ENCODE assay signal across 8 cellular contexts in the genomic region with DNA sequence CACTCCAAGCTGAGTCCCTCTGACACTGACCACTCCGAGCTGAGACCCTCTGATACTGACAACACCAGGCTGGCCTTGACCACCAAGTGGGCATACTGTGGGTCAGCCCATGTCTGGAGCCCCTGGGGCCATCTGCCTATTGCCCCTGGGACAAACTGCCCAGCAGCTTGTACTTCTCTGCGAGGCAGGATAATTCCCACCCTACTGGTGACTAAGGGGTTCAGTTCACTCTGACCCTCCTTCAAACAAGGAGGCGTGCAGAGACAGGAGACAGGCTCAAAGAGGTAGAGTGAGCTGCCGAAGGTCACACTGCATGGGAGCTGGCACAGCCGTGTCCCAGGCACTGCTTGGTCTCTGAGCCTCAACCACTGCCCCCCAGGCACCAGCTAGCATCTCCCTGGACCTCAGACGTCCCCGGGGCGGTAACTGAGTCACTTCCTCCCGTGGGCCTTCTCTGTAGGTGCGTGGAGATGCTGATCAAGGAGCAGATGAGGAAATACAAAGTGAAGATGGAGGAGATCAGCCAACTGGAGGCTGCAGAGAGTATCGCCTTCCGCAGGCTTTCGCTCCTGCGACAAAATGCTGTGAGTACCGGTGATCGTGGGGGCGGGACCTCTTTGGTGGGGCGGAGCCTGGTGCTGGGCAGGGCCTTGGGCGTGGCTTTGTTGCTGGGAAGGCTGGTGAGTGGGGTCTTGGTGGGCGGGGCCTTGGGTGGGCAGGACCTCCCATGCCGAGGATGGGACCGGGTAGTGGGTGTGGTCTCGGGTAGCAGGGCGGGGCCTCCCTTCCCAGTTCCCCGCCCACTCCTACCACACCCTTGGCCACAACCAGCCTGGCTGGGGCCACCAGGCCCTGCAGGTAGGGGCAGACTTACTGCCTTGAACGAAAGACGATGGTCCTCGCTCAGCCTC. TPM values are rescaled to one million over a fixed set of nuclear protein-coding genes. Genes with fewer than 3 reads are reported as not detected.
DNase-seq lines count a peak whose midpoint lies in the region; ATAC-seq and TF ChIP-seq lines count a peak whose summit lies in the region.

No MANE protein-coding gene starts in this region.

- H3K4me3 ChIP-seq in HUES6 (ENCODE audit: low read depth, low read length) (0 out of 2 replicates have a peak overlapping the region, but pooled peaks have one; percentile 23), iPS DF 6.9 (ENCODE audit: low read length) (no peak overlapping the region), transverse colon (no peak overlapping the region), gastrocnemius medialis (no peak overlapping the region)

- intact Hi-C loops in activated CD4-positive, alpha-beta memory T cell treated with anti-CD3 and anti-CD28 coated beads for 36 hours (cut with micrococcal nuclease), result no loop called here
- intact Hi-C loops in transverse colon (cut with DNase I; ENCODE audit: low total_unique reads), result no loop called here
- intact Hi-C loops in gastrocnemius medialis (cut with DNase I; ENCODE audit: low total_unique reads), result loop anchor here (10.0 kb wide), 1 partner anchor 725 kb away; a partner anchor contains a TSS

- H3K27me3 ChIP-seq in HUES6 (ENCODE audit: control insufficient read depth, insufficient read depth, low read length), result no peaks in the 10 kb centered on the region
- H3K27me3 ChIP-seq in iPS DF 6.9 (ENCODE audit: control insufficient read depth, insufficient read depth, low read length), result no peaks in the 10 kb centered on the region
- H3K27me3 ChIP-seq in transverse colon, result no peaks in the 10 kb centered on the region
- no peaks in the 10 kb centered on the region for H3K27me3 ChIP-seq in gastrocnemius medialis

- TF ChIP-seq EP300 in transverse colon (IDR thresholded peaks at IDR 0.05; ENCODE audit: low read depth), result no peak

- H3K27ac ChIP-seq in HUES6 (ENCODE audit: low read depth, low read length) (no peak overlapping the region), iPS DF 6.9 (ENCODE audit: low read length) (no peak overlapping the region), transverse colon (no peak overlapping the region), gastrocnemius medialis (no peak overlapping the region)

- no peaks in the 10 kb centered on the region for H3K9me3 Mint-ChIP-seq in activated CD4-positive, alpha-beta memory T cell treated with anti-CD3 and anti-CD28 coated beads for 36 hours

- no peak overlapping the region for H3K9ac ChIP-seq in HUES6 (ENCODE audit: low read length)

- TF ChIP-seq POLR2A in transverse colon (IDR thresholded peaks at IDR 0.05) (no peak), gastrocnemius medialis (IDR thresholded peaks at IDR 0.05) (no peak)

- in situ Hi-C loops in transverse colon (cut with MboI; ENCODE audit: low pct_ligation_motif_present in 1 of 4, low pct_unique_long_range_greater_than_20kb in 1 of 4, low sequenced_read_pairs in 3 of 4), result loop anchor here in 2 of 4 donors (10.0 kb wide), 1 partner anchor 75 kb away; a partner anchor contains a TSS
- in situ Hi-C loops in gastrocnemius medialis (cut with MboI; ENCODE audit: low sequenced_read_pairs in 4 of 4), result loop anchor here in 1 of 4 donors (10.0 kb wide), 1 partner anchor 75 kb away; a partner anchor contains a TSS

- peak overlapping the region; percentile 66 for H3K27ac Mint-ChIP-seq in activated CD4-positive, alpha-beta memory T cell treated with anti-CD3 and anti-CD28 coated beads for 36 hours

- H3K36me3 ChIP-seq in HUES6 (ENCODE audit: control insufficient read depth, insufficient read depth, low read length) (peaks cover 38% of the 10 kb centered on the region), iPS DF 6.9 (ENCODE audit: control insufficient read depth, insufficient read depth, low read length) (peaks cover 17% of the 10 kb centered on the region), transverse colon (peaks cover 0 to 10% (median 4%) of the 10 kb centered on the region in 4 donors), gastrocnemius medialis (peaks cover 0 to 4% of the 10 kb centered on the region in 2 donors)

- H3K4me1 ChIP-seq in HUES6 (ENCODE audit: control insufficient read depth, insufficient read depth, low read length) (peaks cover 9% of the 10 kb centered on the region), iPS DF 6.9 (ENCODE audit: control insufficient read depth, insufficient read depth, low read length) (peaks cover 5% of the 10 kb centered on the region; the same call in 1 of the 2 replicates), transverse colon (peaks cover 0 to under 1% (median under 1%) of the 10 kb centered on the region in 4 donors), gastrocnemius medialis (peaks cover under 1% of the 10 kb centered on the region in 2 donors)

- CTCF ChIA-PET in activated CD4-positive, alpha-beta memory T cell treated with anti-CD3 and anti-CD28 coated beads for 36 hours (lab: Charles Lee), result interaction anchor here (0.7 kb wide), 1 partner anchor 1115 kb away, joined by 3 read pairs; no protein-coding TSS in a partner anchor

- H3K4me1 Mint-ChIP-seq in activated CD4-positive, alpha-beta memory T cell treated with anti-CD3 and anti-CD28 coated beads for 36 hours (ENCODE audit: low read depth), result peaks cover 9% of the 10 kb centered on the region

- no peak for ATAC-seq in gastrocnemius medialis
- ATAC-seq in HG03175 (IDR thresholded peaks at IDR 0.05; ENCODE audit: unreplicated experiment), result no peak

- H3K9me3 ChIP-seq in HUES6 (ENCODE audit: control insufficient read depth, insufficient read depth, low read depth, low read length), result no peaks in the 10 kb centered on the region
- H3K9me3 ChIP-seq in iPS DF 6.9 (ENCODE audit: control insufficient read depth, insufficient read depth, low read length), result no peaks in the 10 kb centered on the region
- no peaks in the 10 kb centered on the region for H3K9me3 ChIP-seq in transverse colon
- no peaks in the 10 kb centered on the region for H3K9me3 ChIP-seq in gastrocnemius medialis

- WGBS in iPS DF 6.9 (ENCODE audit: insufficient coverage, insufficient read length), result no CpG with 5 or more reads among the region's 28 CpGs
- WGBS in transverse colon (ENCODE audit: low coverage in 1 of 2), 2 donors, result 74% methylated on average over 28 of the region's 28 CpGs; no CpG with 5 or more reads in 1 of the 2 donors

- H3K27me3 Mint-ChIP-seq in activated CD4-positive, alpha-beta memory T cell treated with anti-CD3 and anti-CD28 coated beads for 36 hours, result no peaks in the 10 kb centered on the region

- peak; percentile 73 for DNase-seq in Daoy (ENCODE audit: low read depth)
- DNase-seq in activated CD4-positive, alpha-beta memory T cell treated with anti-CD3 and anti-CD28 coated beads for 36 hours, result peak; percentile 67
- DNase-seq in iPS DF 6.9 (ENCODE audit: low read depth, low spot score), result peak; percentile 83
- peak; percentile 69 for DNase-seq in transverse colon
- DNase-seq in NCI-H1105 (lab: John Stamatoyannopoulos, UW), result no peak
- no peak for DNase-seq in gastrocnemius medialis

- TF ChIP-seq CTCF in transverse colon (IDR thresholded peaks at IDR 0.05) (no peak), gastrocnemius medialis (IDR thresholded peaks at IDR 0.05 in 4 of 5, conservative IDR thresholded peaks at IDR 0.05 in 1 of 5) (no peak)

- no peak overlapping the region for H3K4me3 Mint-ChIP-seq in activated CD4-positive, alpha-beta memory T cell treated with anti-CD3 and anti-CD28 coated beads for 36 hours

- POLR2A ChIA-PET in activated CD4-positive, alpha-beta memory T cell treated with anti-CD3 and anti-CD28 coated beads for 36 hours (lab: Charles Lee), result no interaction called here

- H3K36me3 Mint-ChIP-seq in activated CD4-positive, alpha-beta memory T cell treated with anti-CD3 and anti-CD28 coated beads for 36 hours, result peaks cover 20% of the 10 kb centered on the region

RNA-seq across cellular contexts. Expression of a gene that starts 5.8 kb away (rescaled TPM):
- total RNA-seq in Daoy (2014; rRNA removed; shearing (Covaris generic)), result 25.5 and 33.5 TPM in 2 replicates
- 10 to 100 TPM; 24.6 to 28.5 TPM for total RNA-seq in activated CD4-positive, alpha-beta memory T cell treated with anti-CD3 and anti-CD28 coated beads for 36 hours
- total RNA-seq in transverse colon (10 to 100 TPM; 18.3 to 30.7 (median 24.5) TPM), gastrocnemius medialis (10 to 100 TPM; 14.1 to 39.9 (median 22.3) TPM)

RNA-seq across cellular contexts. Expression of a gene that starts 16.6 kb away (rescaled TPM):
- total RNA-seq in Daoy (2014; rRNA removed; shearing (Covaris generic)), result 0.18 and 1.6 TPM in 2 replicates
- 10 to 100 TPM; 17.6 to 17.9 TPM for total RNA-seq in activated CD4-positive, alpha-beta memory T cell treated with anti-CD3 and anti-CD28 coated beads for 36 hours
- total RNA-seq in transverse colon (10 to 100 TPM in 3 of 4 donors, 1 to 10 TPM in 1; 4.8 to 42.6 (median 29.9) TPM), gastrocnemius medialis (1 to 10 TPM; 3.3 to 5.8 (median 4.5) TPM)

RNA-seq across cellular contexts. Expression of a gene that starts 36.3 kb away (rescaled TPM):
- 44.5 and 51.8 TPM in 2 replicates for total RNA-seq in Daoy (2014; rRNA removed; shearing (Covaris generic))
- total RNA-seq in activated CD4-positive, alpha-beta memory T cell treated with anti-CD3 and anti-CD28 coated beads for 36 hours, result 10 to 100 TPM; 10.2 to 10.4 TPM
- total RNA-seq in transverse colon (100 to 1,000 TPM; 156 to 362 (median 206) TPM), gastrocnemius medialis (10 to 100 TPM; 64.9 to 95.8 (median 72.0) TPM)

RNA-seq across cellular contexts. Expression of a gene that starts 55.2 kb away (rescaled TPM):
- not detected in 2 replicates for total RNA-seq in Daoy (2014; rRNA removed; shearing (Covaris generic))
- under 1 TPM in 1 of 2 experiments, not detected in 1; 0.24 TPM for total RNA-seq in activated CD4-positive, alpha-beta memory T cell treated with anti-CD3 and anti-CD28 coated beads for 36 hours
- total RNA-seq in transverse colon (1 to 10 TPM in 1 of 4 donors, under 1 TPM in 2, not detected in 1; 0.79 to 1.2 (median 0.96) TPM), gastrocnemius medialis (1 to 10 TPM; 2.6 to 7.1 (median 4.1) TPM)

RNA-seq across cellular contexts. Expression of a gene that starts 57.9 kb away (rescaled TPM):
- total RNA-seq in Daoy (2014; rRNA removed; shearing (Covaris generic)), result 174 and 192 TPM in 2 replicates
- total RNA-seq in activated CD4-positive, alpha-beta memory T cell treated with anti-CD3 and anti-CD28 coated beads for 36 hours, result 100 to 1,000 TPM; 110 TPM
- total RNA-seq in transverse colon (100 to 1,000 TPM in 1 of 4 donors, 10 to 100 TPM in 3; 56.2 to 364 (median 80.2) TPM), gastrocnemius medialis (100 to 1,000 TPM in 2 of 4 donors, 10 to 100 TPM in 2; 86.3 to 120 (median 99.4) TPM)

Comparison
In these comparisons a context has a peak if more than half of its experiments do, and no peak if none do; other contexts are left out.
1. DNase-seq: peak in Daoy (single experiment), activated CD4-positive, alpha-beta memory T cell treated with anti-CD3 and anti-CD28 coated beads for 36 hours (single experiment), iPS DF 6.9 (single experiment) and transverse colon (single experiment); none in NCI-H1105 (single experiment) and gastrocnemius medialis (0 of 2).